ENCODE assay signal across 8 cellular contexts in the genomic region with DNA sequence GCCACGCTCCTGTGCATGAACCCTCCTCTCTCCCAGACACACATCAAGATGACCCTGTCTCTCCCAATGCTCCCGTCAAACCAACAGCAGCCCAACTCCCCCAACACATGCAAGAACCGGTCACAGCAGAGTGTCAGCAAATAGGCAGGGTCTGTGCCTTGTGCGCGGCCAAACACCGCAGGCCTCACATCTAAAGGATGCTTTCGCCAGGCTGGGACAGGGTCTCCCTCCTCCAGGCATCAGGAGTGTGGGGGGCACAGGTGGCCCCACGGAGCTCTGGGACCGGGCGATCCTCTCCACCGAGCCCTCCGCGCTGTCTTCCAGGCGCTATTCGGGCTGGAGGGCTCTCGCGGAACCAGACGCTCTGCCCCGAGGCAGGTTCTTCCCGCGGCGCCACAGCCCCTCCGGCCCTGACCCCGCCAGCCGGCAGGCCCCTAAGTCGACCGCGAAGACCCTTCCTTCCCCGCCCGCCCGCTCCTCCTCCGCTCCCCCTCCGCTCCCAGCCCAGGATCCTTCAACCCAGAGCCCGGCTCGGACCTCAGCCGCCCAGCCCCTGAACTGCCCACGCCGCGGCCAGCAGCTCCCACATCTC. TPM values are rescaled to one million over a fixed set of nuclear protein-coding genes. Genes with fewer than 3 reads are reported as not detected.
DNase-seq lines count a peak whose midpoint lies in the region; ATAC-seq lines count a peak whose summit lies in the region.

No MANE protein-coding gene starts in this region.

- no peaks in the 10 kb centered on the region for H3K9me3 ChIP-seq in adipocyte (ENCODE audit: control insufficient read depth, low read length)

- peak overlapping the region; percentile 99 for H3K4me3 ChIP-seq in adipocyte (ENCODE audit: low read length)

- peak overlapping the region; percentile 90 for H3K9ac ChIP-seq in adipocyte (ENCODE audit: low read length)

- H3K4me1 ChIP-seq in adipocyte (ENCODE audit: control insufficient read depth, insufficient read depth, low read length) = peaks cover 21% of the 10 kb centered on the region

- ATAC-seq in left ventricle myocardium superior = peak; percentile 12

- H3K27me3 ChIP-seq in adipocyte (replicated peaks; ENCODE audit: control insufficient read depth, insufficient read depth, low read length) = peaks cover 3% of the 10 kb centered on the region

- DNase-seq in DMS53 (lab: John Stamatoyannopoulos, UW) (peak; percentile 68), H4 (ENCODE audit: low spot score) (peak; percentile 17), NCI-H2227 treated with DMSO at 0.1 percent for 48 hours (lab: John Stamatoyannopoulos, UW) (peak; percentile 51), adipocyte (ENCODE audit: low read depth) (peak; percentile 35), left ventricle myocardium superior (peak; percentile 33), posterior vena cava (ENCODE audit: low spot score) (peak; percentile 71), SHP77 treated with DMSO at 0.1 percent for 48 hours (lab: John Stamatoyannopoulos, UW) (no peak), NCI-H2081 treated with DMSO at 0.1 percent for 48 hours (lab: John Stamatoyannopoulos, UW) (no peak)

- intact Hi-C loops in left ventricle myocardium superior (cut with micrococcal nuclease) = no loop called here
- intact Hi-C loops in posterior vena cava (cut with DNase I) = no loop called here

- no peaks in the 10 kb centered on the region for H3K36me3 ChIP-seq in adipocyte (ENCODE audit: control insufficient read depth, insufficient read depth, low read length, severe bottlenecking)

RNA-seq across cellular contexts. Expression of gene SERGEF, which starts 0.4 kb away (rescaled TPM):
- 42.8 and 46.7 TPM in 2 replicates for total RNA-seq in H4 (2014; rRNA removed; shearing (Covaris generic))
- total RNA-seq in left ventricle myocardium superior (15.4 TPM), posterior vena cava (10 to 100 TPM; 32.6 to 37.9 TPM)

RNA-seq across cellular contexts. Expression of gene TPH1, which starts 33.7 kb away (rescaled TPM):
- total RNA-seq in H4 (2014; rRNA removed; shearing (Covaris generic)) = 0.17 TPM in 1 of 2 replicates, not detected in the other
- not detected for total RNA-seq in left ventricle myocardium superior
- total RNA-seq in posterior vena cava = under 1 TPM; 0.33 to 0.65 TPM

Comparison
In these comparisons a context has a peak if more than half of its experiments do, and no peak if none do; other contexts are left out.
1. DNase-seq: peak in DMS53 (single experiment), H4 (single experiment), NCI-H2227 treated with DMSO at 0.1 percent for 48 hours (single experiment), adipocyte (single experiment), left ventricle myocardium superior (single experiment) and posterior vena cava (single experiment); none in SHP77 treated with DMSO at 0.1 percent for 48 hours (single experiment) and NCI-H2081 treated with DMSO at 0.1 percent for 48 hours (single experiment).